In genomic region chr18:71040161-71040560, GRCh38 we compare ENCODE assay signal across 17 cellular contexts.
A peak's percentile ranks its signal among the peaks of the same experiment; 100 is the strongest.
DNase-seq lines count a peak whose midpoint lies in the region; ATAC-seq, FAIRE-seq and TF ChIP-seq lines count a peak whose summit lies in the region.
"Had no signal": no experiment of that assay in that cellular context is flagged by ENCODE, and none has a peak within 500 bp of the region (broad histone marks: within the 10 kb centered on the region; RNA-seq: fewer than 3 reads in every experiment).

No MANE protein-coding gene starts in this region.

- CTCF ChIA-PET in IMR-90 (lab: Yijun Ruan, JAX) = no interaction called here

- no peak for TF ChIP-seq CTCF in IMR-90 (conservative IDR thresholded peaks at IDR 0.05; ENCODE audit: low read depth, low read length)
- no peak for TF ChIP-seq CTCF in astrocyte (IDR thresholded peaks at IDR 0.05; ENCODE audit: insufficient read depth, low read depth, low read length)
- no peak for TF ChIP-seq CTCF in fibroblast of lung (conservative IDR thresholded peaks at IDR 0.05 in 1 of 2, IDR thresholded peaks at IDR 0.05 in 1 of 2; ENCODE audit: low read depth in 1 of 2, low read length in 2 of 2)

- H2AFZ ChIP-seq in IMR-90 (replicated peaks; ENCODE audit: low read length, poor library complexity) (no peak overlapping the region), astrocyte (ENCODE audit: low read depth, low read length) (peak overlapping the region; percentile 44), fibroblast of lung (ENCODE audit: low read length) (no peak overlapping the region)

- no peak overlapping the region for H3K18ac ChIP-seq in IMR-90 (ENCODE audit: low read depth, low read length)

- no peaks in the 10 kb centered on the region; the same call in 1 of the 2 replicates for H3K9me3 ChIP-seq in IMR-90 (ENCODE audit: control insufficient read depth, insufficient read depth, low read length)
- no peaks in the 10 kb centered on the region for H3K9me3 ChIP-seq in astrocyte (ENCODE audit: insufficient read depth, low read depth, low read length)
- no peaks in the 10 kb centered on the region for H3K9me3 ChIP-seq in fibroblast of lung (ENCODE audit: control insufficient read depth, insufficient read depth, low read depth, low read length)

- no peak overlapping the region for H3K14ac ChIP-seq in IMR-90 (replicated peaks; ENCODE audit: low read depth, low read length)

- H3K4me2 ChIP-seq in IMR-90 (ENCODE audit: low read depth, low read length) (no peak overlapping the region), astrocyte (ENCODE audit: low read length) (no peak overlapping the region), fibroblast of lung (ENCODE audit: extremely low read depth, insufficient read depth, low read length) (no peak overlapping the region)

- H3K56ac ChIP-seq in IMR-90 (ENCODE audit: extremely low read depth, insufficient read depth, low read length) = no peak overlapping the region

- H3K9ac ChIP-seq in IMR-90 (ENCODE audit: low read depth, low read length) = no peak overlapping the region
- H3K9ac ChIP-seq in astrocyte (ENCODE audit: low read length) = no peak overlapping the region
- H3K9ac ChIP-seq in fibroblast of lung (ENCODE audit: insufficient read depth, low read length) = no peak overlapping the region

- no peak for ATAC-seq in IMR-90 (ENCODE audit: low read depth)
- no peak for ATAC-seq in HG03135 (IDR thresholded peaks at IDR 0.05; ENCODE audit: unreplicated experiment)
- ATAC-seq: GM12878 had no signal

- H3K27ac Mint-ChIP-seq in astrocyte (ENCODE audit: unreplicated experiment) = no peak overlapping the region
- H3K27ac Mint-ChIP-seq: B cell; CD4-positive, alpha-beta memory T cell; H9 had no signal

- no peak overlapping the region for H2BK120ac ChIP-seq in IMR-90 (ENCODE audit: low read depth, low read length)

- H3K27me3 Mint-ChIP-seq in astrocyte (ENCODE audit: low read depth, unreplicated experiment) = no peaks in the 10 kb centered on the region
- H3K27me3 Mint-ChIP-seq: B cell; CD4-positive, alpha-beta memory T cell had no signal

- POLR2A ChIA-PET in IMR-90 (lab: Charles Lee; ENCODE audit: unreplicated experiment) = no interaction called here

- H3K79me1 ChIP-seq in IMR-90 (ENCODE audit: low read depth in 1 of 2, low read length in 2 of 2) = no peaks in the 10 kb centered on the region

- no peak overlapping the region for H2AK5ac ChIP-seq in IMR-90 (ENCODE audit: low read depth, low read length)

- H2BK15ac ChIP-seq in IMR-90 (ENCODE audit: low read depth, low read length) = no peak overlapping the region

- H3K27ac ChIP-seq in IMR-90 (ENCODE audit: insufficient read depth, low read length) (no peak overlapping the region), astrocyte (ENCODE audit: low read depth, low read length) (no peak overlapping the region), fibroblast of lung (ENCODE audit: insufficient read depth, low read length) (no peak overlapping the region)
- H3K27ac ChIP-seq: C4-2B had no signal

- H4K8ac ChIP-seq in IMR-90 (ENCODE audit: low read depth in 2 of 2, low read length in 2 of 2) = no peak overlapping the region

- no peaks in the 10 kb centered on the region for H3K36me3 Mint-ChIP-seq in astrocyte (ENCODE audit: low read depth, unreplicated experiment)
- H3K36me3 Mint-ChIP-seq: CD4-positive, alpha-beta memory T cell had no signal

- no peaks in the 10 kb centered on the region for H3K9me1 ChIP-seq in IMR-90 (ENCODE audit: insufficient read depth, low read length)

- no TSS peak for BruUV-seq in IMR-90 (replicated peaks; lab: Mats Ljungman, UMichigan)

- WGBS in IMR-90 (ENCODE audit: extremely low coverage in 2 of 2, insufficient read length in 1 of 2), 2 experiments = no CpG with 5 or more reads among the region's 4 CpGs

- DNase-seq in IMR-90 = peak; percentile 59
- peak; percentile 54 for DNase-seq in astrocyte (ENCODE audit: low read depth)
- DNase-seq in fibroblast of lung (ENCODE audit: low read depth in 2 of 2) = peak; percentile 16 to 66
- DNase-seq in iris pigment epithelial cell (ENCODE audit: low read depth) = peak; percentile 55
- no peak for DNase-seq in kidney tubule cell (ENCODE audit: low spot score)
- DNase-seq in NCI-H345 (lab: John Stamatoyannopoulos, UW) = no peak
- DNase-seq in urothelium cell line (ENCODE audit: low spot score) = no peak
- DNase-seq: ACHN; CD4-positive, alpha-beta memory T cell; DMS79; GOT3; H9 had no signal

- no peaks in the 10 kb centered on the region for H3K36me3 ChIP-seq in IMR-90 (ENCODE audit: control insufficient read depth, insufficient read depth, low read length)
- no peaks in the 10 kb centered on the region for H3K36me3 ChIP-seq in astrocyte (ENCODE audit: insufficient read depth, low read length)
- H3K36me3 ChIP-seq in fibroblast of lung (ENCODE audit: control insufficient read depth, insufficient read depth, low read length) = no peaks in the 10 kb centered on the region

- H2AK9ac ChIP-seq in IMR-90 (replicated peaks; ENCODE audit: low read depth, low read length, poor library complexity) = no peak overlapping the region

- H3K79me2 ChIP-seq in astrocyte (ENCODE audit: insufficient read depth, low read length) (no peaks in the 10 kb centered on the region), fibroblast of lung (ENCODE audit: control insufficient read depth, insufficient read depth, low read length) (no peaks in the 10 kb centered on the region)

- intact Hi-C loops in IMR-90 (cut with micrococcal nuclease) = no loop called here

- H3K4me1 ChIP-seq in IMR-90 (ENCODE audit: control insufficient read depth, insufficient read depth, low read length) (no peaks in the 10 kb centered on the region), astrocyte (ENCODE audit: insufficient read depth, low read length) (peaks cover 8% of the 10 kb centered on the region), fibroblast of lung (ENCODE audit: control insufficient read depth, extremely low read depth, insufficient read depth, low read length) (no peaks in the 10 kb centered on the region)

- H3K4me3 Mint-ChIP-seq in astrocyte (ENCODE audit: unreplicated experiment) = no peak overlapping the region
- H3K4me3 Mint-ChIP-seq: B cell; CD4-positive, alpha-beta memory T cell; H9 had no signal

- H3K4me1 Mint-ChIP-seq in astrocyte (ENCODE audit: low read depth, unreplicated experiment) = no peaks in the 10 kb centered on the region
- H3K4me1 Mint-ChIP-seq: B cell; CD4-positive, alpha-beta memory T cell; H9 had no signal

- H4K20me1 ChIP-seq in IMR-90 (ENCODE audit: insufficient read depth, low read length) (no peaks in the 10 kb centered on the region), astrocyte (ENCODE audit: insufficient read depth, low read length) (no peaks in the 10 kb centered on the region), fibroblast of lung (ENCODE audit: control insufficient read depth, extremely low read depth, insufficient read depth, low read length) (no peaks in the 10 kb centered on the region)

- in situ Hi-C loops in IMR-90 (cut with MboI; ENCODE audit: low sequenced_read_pairs) = no loop called here

- H2BK5ac ChIP-seq in IMR-90 (ENCODE audit: low read depth, low read length, poor library complexity, severe bottlenecking) = no peak overlapping the region

- no peak for TF ChIP-seq POLR2A in IMR-90 (IDR thresholded peaks at IDR 0.05; ENCODE audit: low read depth, low read length)

- H4K5ac ChIP-seq in IMR-90 (ENCODE audit: low read depth, low read length) = no peak overlapping the region

- H3K4me3 ChIP-seq in IMR-90 (ENCODE audit: insufficient read depth, low read depth, low read length) (no peak overlapping the region), astrocyte (ENCODE audit: insufficient read depth, low read depth, low read length) (no peak overlapping the region), fibroblast of lung (replicated peaks in 1 of 4; ENCODE audit: control extremely low read depth in 1 of 4, insufficient read depth in 1 of 4, low read depth in 3 of 4, low read length in 4 of 4) (no peak overlapping the region)
- H3K4me3 ChIP-seq: GM12878 had no signal

- H4K91ac ChIP-seq in IMR-90 (ENCODE audit: insufficient read depth, low read depth, low read length) = no peak overlapping the region

- FAIRE-seq in astrocyte (lab: Jason Lieb, UNC) = peak; percentile 76
- no peak for FAIRE-seq in urothelium cell line (lab: Jason Lieb, UNC)
- FAIRE-seq: GM12878, GM18507 had no signal

- no peak overlapping the region for H3K4ac ChIP-seq in IMR-90 (ENCODE audit: low read depth, low read length)

- no peak overlapping the region for H2BK20ac ChIP-seq in IMR-90 (ENCODE audit: low read depth, low read length)

- dilution Hi-C loops in IMR-90 (cut with HindIII; ENCODE audit: low sequenced_read_pairs, unreplicated experiment) = no loop called here

- no peak for TF ChIP-seq RAD21 in IMR-90 (IDR thresholded peaks at IDR 0.05; ENCODE audit: low read length)

- peaks cover 2% of the 10 kb centered on the region for H3K9me3 Mint-ChIP-seq in astrocyte (ENCODE audit: unreplicated experiment)
- H3K9me3 Mint-ChIP-seq: H9 had no signal

- no peaks in the 10 kb centered on the region for H3K27me3 ChIP-seq in IMR-90 (ENCODE audit: control insufficient read depth, insufficient read depth, low read length)
- H3K27me3 ChIP-seq in astrocyte (ENCODE audit: insufficient read depth, low read length) = no peaks in the 10 kb centered on the region
- no peaks in the 10 kb centered on the region for H3K27me3 ChIP-seq in fibroblast of lung (ENCODE audit: control insufficient read depth, insufficient read depth, low read length)

- no peak overlapping the region for H3K23ac ChIP-seq in IMR-90 (ENCODE audit: low read depth, low read length)

TF ChIP-seq in IMR-90, 13 proteins besides CTCF, POLR2A, EP300 and RAD21:
- TF ChIP-seq USF2 (IDR thresholded peaks at IDR 0.05; ENCODE audit: low read depth, low read length) (0 out of 2 replicates have a peak, but pooled peaks have one; percentile 25), CHD1 (IDR thresholded peaks at IDR 0.05; ENCODE audit: low read depth, low read length) (no peak)

Comparison
In these comparisons a context has a peak if more than half of its experiments do, and no peak if none do; other contexts are left out.
1. DNase-seq: peak in IMR-90 (single experiment), astrocyte (single experiment), fibroblast of lung (2 of 2) and iris pigment epithelial cell (single experiment); none in kidney tubule cell (single experiment), NCI-H345 (single experiment) and urothelium cell line (single experiment).